ENCODE assay signal across 18 cellular contexts in the genomic region with DNA sequence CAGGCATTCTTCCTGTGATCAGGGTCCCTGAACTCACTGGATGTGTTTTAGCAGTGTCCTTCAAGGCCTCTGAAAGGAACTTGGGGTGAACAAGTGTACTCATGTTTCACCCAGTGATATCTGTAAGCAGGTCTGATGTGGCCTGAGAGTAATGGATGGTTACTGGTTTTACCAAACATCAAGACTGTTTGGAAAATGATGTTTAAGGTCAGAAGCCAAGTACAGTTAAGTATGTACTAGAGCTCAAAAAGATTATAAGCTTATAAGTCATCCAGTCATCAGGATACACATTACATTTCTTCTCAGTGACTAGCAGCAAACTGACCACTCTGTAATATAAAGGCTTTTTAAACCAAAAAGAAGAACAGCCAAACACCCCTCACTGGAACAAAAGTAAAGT.
"Had no signal": no experiment of that assay in that cellular context is flagged by ENCODE, and none has a peak within 500 bp of the region (broad histone marks: within the 10 kb centered on the region; RNA-seq: fewer than 3 reads in every experiment).

No MANE protein-coding gene starts in this region.

- H3K4me3 ChIP-seq: adrenal gland, esophagus squamous epithelium had no signal

- DNase-seq: activated CD4-positive, alpha-beta memory T cell treated with anti-CD3 and anti-CD28 coated beads for 36 hours; activated CD4-positive, alpha-beta T cell treated with anti-CD3 and anti-CD28 coated beads for 1 hour; activated CD8-positive, alpha-beta memory T cell treated with anti-CD3 and anti-CD28 coated beads, Interleukin-2, amount 10 ng/mL, durations not matched to agents 7 days and 5 days; activated effector memory CD4-positive, alpha-beta T cell treated with Interleukin-2 at 50 U/mL for 16 hours; activated naive CD4-positive, alpha-beta T cell treated with anti-CD3 and anti-CD28 coated beads, Interleukin-2, amount 50 U/mL, for 16 hours; activated T-cell treated with anti-CD3 and anti-CD28 coated beads, Interleukin-2, amount 50 U/mL, for 1 hour; adrenal gland; effector CD8-positive, alpha-beta T cell; esophagus squamous epithelium; hippocampal formation; kidney; left ventricle myocardium superior; naive thymus-derived CD8-positive, alpha-beta T cell; stimulated activated CD4-positive, alpha-beta T cell treated with anti-CD3 and anti-CD28 coated beads, Interleukin-2, amount 100 ng/mL, for 48 hours; stimulated activated naive CD4-positive, alpha-beta T cell treated with Interleukin-2 at 50 U/mL for 16 hours; T-helper 1 cell; T1000; trophoblast cell had no signal

- ATAC-seq: activated CD8-positive, alpha-beta memory T cell treated with anti-CD3 and anti-CD28 coated beads, Interleukin-2, amount 10 ng/mL, durations not matched to agents 7 days and 5 days; left ventricle myocardium superior; naive thymus-derived CD8-positive, alpha-beta T cell had no signal

- H3K36me3 ChIP-seq: adrenal gland, esophagus squamous epithelium had no signal

- H3K27ac ChIP-seq: adrenal gland, esophagus squamous epithelium had no signal

- H3K4me1 ChIP-seq: adrenal gland, esophagus squamous epithelium had no signal

- H3K9me3 ChIP-seq: adrenal gland, esophagus squamous epithelium had no signal

- H3K27me3 ChIP-seq: adrenal gland, esophagus squamous epithelium had no signal
